In the genomic region with DNA sequence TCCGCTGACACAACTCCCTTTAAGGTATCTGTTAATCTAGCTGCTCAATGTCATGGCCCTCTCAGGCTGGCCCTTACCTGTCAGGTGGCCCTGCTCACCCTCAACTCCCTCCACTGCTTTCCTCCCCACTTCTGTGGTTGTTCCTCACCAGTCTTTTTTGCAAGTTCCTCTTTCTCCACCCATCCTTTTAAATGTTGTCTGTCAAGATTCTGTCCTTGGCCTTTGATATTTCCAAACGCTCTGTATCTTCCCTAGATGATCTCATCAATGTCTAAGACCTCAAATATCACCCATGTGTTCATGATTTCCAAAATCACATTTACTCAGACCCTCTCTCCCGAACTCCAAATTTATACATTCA, we compare ENCODE assay signal across 11 cellular contexts. TPM values are rescaled to one million over a fixed set of nuclear protein-coding genes. Genes with fewer than 3 reads are reported as not detected.
DNase-seq lines count a peak whose midpoint lies in the region; ATAC-seq and TF ChIP-seq lines count a peak whose summit lies in the region.
"Had no signal": no experiment of that assay in that cellular context is flagged by ENCODE, and none has a peak within 500 bp of the region (broad histone marks: within the 10 kb centered on the region; RNA-seq: fewer than 3 reads in every experiment).

No MANE protein-coding gene starts in this region.

- TF ChIP-seq CTCF in OCI-LY3 (IDR thresholded peaks at IDR 0.05; ENCODE audit: low read depth, low read length): no peak
- TF ChIP-seq CTCF in MCF 10A (IDR thresholded peaks at IDR 0.05; ENCODE audit: unreplicated experiment): no peak
- TF ChIP-seq CTCF in foreskin keratinocyte (conservative IDR thresholded peaks at IDR 0.05): no peak

- H3K27me3 ChIP-seq in OCI-LY3 (ENCODE audit: low read depth, low read length) (no peaks in the 10 kb centered on the region), foreskin keratinocyte (no peaks in the 10 kb centered on the region)

- POLR2A ChIA-PET in MCF 10A (lab: Yijun Ruan, JAX): interaction anchor here (1.0 to 5.7 kb wide), 3 partner anchors 18 to 42 kb away, joined by 3 to 54 read pairs (median 34); no protein-coding TSS in a partner anchor

- H3K36me3 ChIP-seq in OCI-LY3 (replicated peaks; ENCODE audit: low read depth, low read length): peaks cover 13% of the 10 kb centered on the region
- H3K36me3 ChIP-seq: thoracic aorta had no signal

- peaks cover 33% of the 10 kb centered on the region for H3K36me3 Mint-ChIP-seq in activated CD4-positive, alpha-beta T cell treated with anti-CD3 and anti-CD28 coated beads, Interleukin-2, amount 10 ng/mL, durations not matched to agents 24 days and 14 days (ENCODE audit: low read depth)
- H3K36me3 Mint-ChIP-seq in MCF 10A (ENCODE audit: insufficient read depth, unreplicated experiment): peaks cover 14% of the 10 kb centered on the region
- H3K36me3 Mint-ChIP-seq in stimulated activated memory B cell treated with anti-CD40 and anti-IgM and Interleukin-4, amounts not matched to agents 10 μg/mL and 1 μg/mL and 100 μg/mL, for 72 hours: peaks cover 8% of the 10 kb centered on the region

- H3K27ac Mint-ChIP-seq in activated CD4-positive, alpha-beta T cell treated with anti-CD3 and anti-CD28 coated beads, Interleukin-2, amount 10 ng/mL, durations not matched to agents 24 days and 14 days: peak overlapping the region; percentile 70
- H3K27ac Mint-ChIP-seq in MCF 10A (ENCODE audit: low read depth, unreplicated experiment): peak overlapping the region; percentile 59
- H3K27ac Mint-ChIP-seq in stimulated activated memory B cell treated with anti-CD40 and anti-IgM and Interleukin-4, amounts not matched to agents 10 μg/mL and 1 μg/mL and 100 μg/mL, for 72 hours: peak overlapping the region; percentile 81

- intact Hi-C loops in activated CD4-positive, alpha-beta T cell treated with anti-CD3 and anti-CD28 coated beads, Interleukin-2, amount 10 ng/mL, durations not matched to agents 24 days and 14 days (cut with micrococcal nuclease): no loop called here
- intact Hi-C loops in MCF 10A (cut with micrococcal nuclease): no loop called here
- intact Hi-C loops in cardiac septum (cut with DNase I): loop anchor here (5.0 kb wide), 2 partner anchors 67 to 112 kb away; partner anchors contain the start of genes CEP192 and SEH1L

- H4K20me1 ChIP-seq in OCI-LY3 (ENCODE audit: insufficient read depth, low read length): peaks cover 45% of the 10 kb centered on the region

- H3K79me2 ChIP-seq in OCI-LY3 (ENCODE audit: low read length): peaks cover 81% of the 10 kb centered on the region

- no peaks in the 10 kb centered on the region for H3K9me3 Mint-ChIP-seq in activated CD4-positive, alpha-beta T cell treated with anti-CD3 and anti-CD28 coated beads, Interleukin-2, amount 10 ng/mL, durations not matched to agents 24 days and 14 days
- no peaks in the 10 kb centered on the region for H3K9me3 Mint-ChIP-seq in MCF 10A (ENCODE audit: unreplicated experiment)
- no peaks in the 10 kb centered on the region for H3K9me3 Mint-ChIP-seq in stimulated activated memory B cell treated with anti-CD40 and anti-IgM and Interleukin-4, amounts not matched to agents 10 μg/mL and 1 μg/mL and 100 μg/mL, for 72 hours

- peak overlapping the region; percentile 53 for H3K4me3 ChIP-seq in OCI-LY3 (ENCODE audit: low read length)
- H3K4me3 ChIP-seq: SK-N-MC, thoracic aorta had no signal

- no peak for ATAC-seq in stimulated activated memory B cell treated with anti-CD40 and anti-IgM and Interleukin-4, amounts not matched to agents 10 μg/mL and 1 μg/mL and 100 μg/mL, for 72 hours
- ATAC-seq in foreskin keratinocyte (no peak), GM18867 (IDR thresholded peaks at IDR 0.05; ENCODE audit: unreplicated experiment) (no peak)

- no peak for DNase-seq in activated CD4-positive, alpha-beta T cell treated with anti-CD3 and anti-CD28 coated beads, Interleukin-2, amount 10 ng/mL, durations not matched to agents 24 days and 14 days
- no peak for DNase-seq in activated CD4-positive, alpha-beta T cell treated with anti-CD3 and anti-CD28 coated beads for 1 hour
- DNase-seq in MCF 10A (ENCODE audit: unreplicated experiment): no peak
- DNase-seq in foreskin keratinocyte: no peak
- DNase-seq in cardiac septum (ENCODE audit: low spot score): no peak
- DNase-seq: stimulated activated CD4-positive, alpha-beta T cell treated with anti-CD3 and anti-CD28 coated beads, Interleukin-4, amount 100 ng/mL, for 1 hour had no signal

- H3K27ac ChIP-seq in OCI-LY3 (ENCODE audit: low read length) (peak overlapping the region; percentile 59), foreskin keratinocyte (no peak overlapping the region)
- H3K27ac ChIP-seq: SK-N-MC, thoracic aorta had no signal

- no TSS peak for BruUV-seq in MCF 10A (replicated peaks; lab: Mats Ljungman, UMichigan)

- H3K4me1 ChIP-seq in OCI-LY3 (ENCODE audit: low read length) (peaks cover 45% of the 10 kb centered on the region), foreskin keratinocyte (peaks cover 11% of the 10 kb centered on the region)

- no peak overlapping the region for H3K9ac ChIP-seq in OCI-LY3 (ENCODE audit: low read length)

- peak overlapping the region; percentile 86 for H3K4me3 Mint-ChIP-seq in activated CD4-positive, alpha-beta T cell treated with anti-CD3 and anti-CD28 coated beads, Interleukin-2, amount 10 ng/mL, durations not matched to agents 24 days and 14 days
- H3K4me3 Mint-ChIP-seq in MCF 10A (ENCODE audit: unreplicated experiment): no peak overlapping the region
- H3K4me3 Mint-ChIP-seq in stimulated activated memory B cell treated with anti-CD40 and anti-IgM and Interleukin-4, amounts not matched to agents 10 μg/mL and 1 μg/mL and 100 μg/mL, for 72 hours: peak overlapping the region; percentile 32

- H3K4me2 ChIP-seq in OCI-LY3 (ENCODE audit: low read length): peak overlapping the region; percentile 85

- peaks cover 58% of the 10 kb centered on the region for H3K4me1 Mint-ChIP-seq in activated CD4-positive, alpha-beta T cell treated with anti-CD3 and anti-CD28 coated beads, Interleukin-2, amount 10 ng/mL, durations not matched to agents 24 days and 14 days
- H3K4me1 Mint-ChIP-seq in MCF 10A (ENCODE audit: insufficient read depth, unreplicated experiment): peaks cover 29% of the 10 kb centered on the region
- H3K4me1 Mint-ChIP-seq in stimulated activated memory B cell treated with anti-CD40 and anti-IgM and Interleukin-4, amounts not matched to agents 10 μg/mL and 1 μg/mL and 100 μg/mL, for 72 hours: peaks cover 79% of the 10 kb centered on the region

- CTCF ChIA-PET in MCF 10A (lab: Yijun Ruan, JAX): interaction anchor here (0.8 to 4.7 kb wide), 3 partner anchors 13 to 41 kb away, joined by 3 to 23 read pairs (median 4); no protein-coding TSS in a partner anchor

- H3K9me3 ChIP-seq in OCI-LY3 (ENCODE audit: insufficient read depth, low read length): peaks cover 7% of the 10 kb centered on the region; the same call in 1 of the 2 replicates
- H3K9me3 ChIP-seq: thoracic aorta had no signal

- no peaks in the 10 kb centered on the region for H3K27me3 Mint-ChIP-seq in activated CD4-positive, alpha-beta T cell treated with anti-CD3 and anti-CD28 coated beads, Interleukin-2, amount 10 ng/mL, durations not matched to agents 24 days and 14 days
- no peaks in the 10 kb centered on the region for H3K27me3 Mint-ChIP-seq in MCF 10A (ENCODE audit: insufficient read depth, unreplicated experiment)
- H3K27me3 Mint-ChIP-seq in stimulated activated memory B cell treated with anti-CD40 and anti-IgM and Interleukin-4, amounts not matched to agents 10 μg/mL and 1 μg/mL and 100 μg/mL, for 72 hours: no peaks in the 10 kb centered on the region

- H2AFZ ChIP-seq in OCI-LY3 (ENCODE audit: low read depth, low read length): no peak overlapping the region

RNA-seq across cellular contexts. Expression of gene PTPN2, which starts 3.5 kb away (rescaled TPM):
- 68.8 and 72.5 TPM in 2 replicates for total RNA-seq in activated CD4-positive, alpha-beta T cell treated with anti-CD3 and anti-CD28 coated beads, Interleukin-2, amount 10 ng/mL, durations not matched to agents 24 days and 14 days
- total RNA-seq in MCF 10A (2022) (60.0 and 75.2 TPM in 2 replicates), foreskin keratinocyte (42.0 and 44.5 TPM in 2 replicates), cardiac septum (14.5 TPM)
- polyA plus RNA-seq in foreskin keratinocyte: 24.2 and 33.5 TPM in 2 replicates
